Comparison of ENCODE assay signal across 8 cellular contexts in the genomic region with DNA sequence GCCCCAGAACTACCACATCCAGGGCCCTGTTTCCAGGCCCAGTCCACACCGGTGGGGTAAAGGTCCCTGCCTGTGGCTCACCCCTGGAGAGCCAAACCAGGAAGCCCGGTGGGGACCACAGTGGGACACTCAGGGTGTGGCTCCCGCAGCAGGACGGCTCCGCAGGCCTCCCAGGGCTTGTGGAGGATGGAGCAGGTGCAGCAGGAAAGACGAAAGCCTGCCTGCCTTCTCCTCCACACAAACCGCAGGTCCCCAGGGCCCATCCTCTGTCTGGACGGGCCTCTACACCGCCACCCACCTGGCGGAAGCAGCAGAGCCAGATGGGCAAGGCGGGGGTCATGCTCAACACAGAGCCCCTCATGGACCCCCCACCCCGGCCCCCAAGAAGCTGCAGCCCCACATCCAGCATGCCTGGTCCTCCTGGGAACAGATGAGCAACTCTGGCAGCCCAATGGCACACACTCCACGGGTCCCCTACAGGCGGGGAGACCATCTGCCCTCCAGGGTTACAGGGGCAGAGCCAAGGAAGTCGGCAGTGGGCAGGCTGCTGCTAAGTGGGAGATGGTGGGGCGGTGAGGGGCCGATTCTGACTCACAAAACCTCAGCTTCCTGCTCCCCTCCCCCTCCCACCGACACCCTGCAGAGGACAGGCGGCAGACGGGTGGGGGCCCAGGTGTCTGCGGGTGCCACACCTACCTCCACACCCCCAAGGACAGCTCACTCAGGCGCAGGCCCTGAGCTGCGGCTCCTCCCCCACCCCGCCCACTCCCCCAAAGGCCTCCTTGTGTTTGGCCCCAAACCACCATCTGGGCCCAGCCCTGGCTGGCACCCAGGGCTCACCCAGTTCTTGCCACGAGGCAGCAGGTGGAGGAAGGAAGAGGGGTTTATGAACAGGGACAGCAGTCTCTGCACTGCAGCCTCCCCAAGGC. TPM values are rescaled to one million over a fixed set of nuclear protein-coding genes. Genes with fewer than 3 reads are reported as not detected.
DNase-seq lines count a peak whose midpoint lies in the region; ATAC-seq and TF ChIP-seq lines count a peak whose summit lies in the region.

No MANE protein-coding gene starts in this region.

- H3K27ac ChIP-seq in dorsolateral prefrontal cortex: peak overlapping the region in 50 of 59 donors; percentile 4 to 95 (median 85)

- H3K27me3 ChIP-seq in dorsolateral prefrontal cortex (no peaks in the 10 kb centered on the region), skeletal muscle satellite cell (ENCODE audit: control insufficient read depth, insufficient read depth, low read length) (no peaks in the 10 kb centered on the region)

- no peaks in the 10 kb centered on the region for H3K9me3 ChIP-seq in skeletal muscle satellite cell (replicated peaks; ENCODE audit: low read length)

- H3K4me3 ChIP-seq in dorsolateral prefrontal cortex: peak overlapping the region in 4 of 59 donors; percentile 0 to 49 (median 33)
- H3K4me3 ChIP-seq in skeletal muscle satellite cell (ENCODE audit: low read length): no peak overlapping the region

- H3K36me3 ChIP-seq in skeletal muscle satellite cell (ENCODE audit: insufficient read depth, low read length): peaks cover 23% of the 10 kb centered on the region

- peak; percentile 99 for DNase-seq in NCI-H2171 (lab: John Stamatoyannopoulos, UW)
- DNase-seq in activated CD4-positive, alpha-beta T cell treated with anti-CD3 and anti-CD28 coated beads, Interleukin-2, amount 50 U/mL, for 1 hour: peak; percentile 97
- DNase-seq in dorsolateral prefrontal cortex: peak in 1 of 10 donors; percentile 39
- DNase-seq in omental fat pad (ENCODE audit: low spot score): no peak
- DNase-seq in mesenteric fat pad (ENCODE audit: low spot score): no peak

- ATAC-seq in GM18520 (IDR thresholded peaks at IDR 0.05; ENCODE audit: unreplicated experiment) (peak; percentile 31), HG02840 (IDR thresholded peaks at IDR 0.05; ENCODE audit: low FRiP score, unreplicated experiment) (peak; percentile 46), omental fat pad (ENCODE audit: low FRiP score) (no peak)

- peaks cover 40% of the 10 kb centered on the region for H3K4me1 ChIP-seq in skeletal muscle satellite cell (ENCODE audit: control insufficient read depth, insufficient read depth, low read length)

- H3K4me2 ChIP-seq in skeletal muscle satellite cell (ENCODE audit: low read length): peak overlapping the region; percentile 39

- H3K9ac ChIP-seq in skeletal muscle satellite cell (ENCODE audit: low read depth, low read length): no peak overlapping the region

- TF ChIP-seq CTCF in dorsolateral prefrontal cortex (IDR thresholded peaks at IDR 0.05 in 54 of 56, conservative IDR thresholded peaks at IDR 0.05 in 2 of 56; ENCODE audit: low read depth in 1 of 56, partially characterized antibody in 56 of 56): no peak
- no peak for TF ChIP-seq CTCF in omental fat pad (IDR thresholded peaks at IDR 0.05)

- intact Hi-C loops in dorsolateral prefrontal cortex (cut with DNase I): loop anchor here in 1 of 2 donors (5.0 to 10.0 kb wide), 3 partner anchors 38 to 195 kb away; a partner anchor contains a TSS

RNA-seq across cellular contexts. Expression of a gene that starts 5.2 kb away (rescaled TPM):
- total RNA-seq in dorsolateral prefrontal cortex (100 to 1,000 TPM; 163 to 302 (median 210) TPM), omental fat pad (10 to 100 TPM; 37.5 to 66.8 (median 43.8) TPM), mesenteric fat pad (74.3 TPM)
- total RNA-seq in skeletal muscle satellite cell (2012; rRNA removed): 62.9 and 71.0 TPM in 2 replicates

RNA-seq across cellular contexts. Expression of a gene that starts 11.7 kb away (rescaled TPM):
- 1 to 10 TPM in 1 of 120 experiments, under 1 TPM in 16, not detected in 103; 0.11 to 1.2 (median 0.16) TPM for total RNA-seq in dorsolateral prefrontal cortex
- 1.5 TPM in 2 replicates for total RNA-seq in skeletal muscle satellite cell (2012; rRNA removed)
- total RNA-seq in omental fat pad: under 1 TPM in 1 of 4 donors, not detected in 3; 0.12 TPM
- 0.42 TPM for total RNA-seq in mesenteric fat pad

RNA-seq across cellular contexts. Expression of a gene that starts 17.0 kb away (rescaled TPM):
- total RNA-seq in dorsolateral prefrontal cortex: under 1 TPM in 1 of 120 experiments, not detected in 119; 0.46 TPM
- total RNA-seq in skeletal muscle satellite cell (2012; rRNA removed): not detected in 2 replicates
- not detected for total RNA-seq in omental fat pad
- total RNA-seq in mesenteric fat pad: not detected

RNA-seq across cellular contexts. Expression of a gene that starts 37.9 kb away (rescaled TPM):
- total RNA-seq in dorsolateral prefrontal cortex: 10 to 100 TPM; 32.4 to 63.2 (median 43.6) TPM
- total RNA-seq in skeletal muscle satellite cell (2012; rRNA removed): 39.8 and 53.3 TPM in 2 replicates
- 10 to 100 TPM; 50.8 to 54.9 (median 51.7) TPM for total RNA-seq in omental fat pad
- 57.1 TPM for total RNA-seq in mesenteric fat pad

RNA-seq across cellular contexts. Expression of a gene that starts 38.4 kb away (rescaled TPM):
- total RNA-seq in dorsolateral prefrontal cortex (10 to 100 TPM; 47.2 to 83.2 (median 61.5) TPM), omental fat pad (10 to 100 TPM; 27.7 to 48.2 (median 29.5) TPM), mesenteric fat pad (25.0 TPM)
- total RNA-seq in skeletal muscle satellite cell (2012; rRNA removed): 34.0 and 40.6 TPM in 2 replicates

Comparison
In these comparisons a context has a peak if more than half of its experiments do, and no peak if none do; other contexts are left out.
1. DNase-seq: peak in NCI-H2171 (single experiment) and activated CD4-positive, alpha-beta T cell treated with anti-CD3 and anti-CD28 coated beads, Interleukin-2, amount 50 U/mL, for 1 hour (single experiment); none in omental fat pad (single experiment) and mesenteric fat pad (single experiment).